ENCODE assay signal across 8 cellular contexts in genomic region chr12:47758834-47759690, GRCh38. TPM values are rescaled to one million over a fixed set of nuclear protein-coding genes. Genes with fewer than 3 reads are reported as not detected.
DNase-seq lines count a peak whose midpoint lies in the region; ATAC-seq and TF ChIP-seq lines count a peak whose summit lies in the region.

A gene with protein sequence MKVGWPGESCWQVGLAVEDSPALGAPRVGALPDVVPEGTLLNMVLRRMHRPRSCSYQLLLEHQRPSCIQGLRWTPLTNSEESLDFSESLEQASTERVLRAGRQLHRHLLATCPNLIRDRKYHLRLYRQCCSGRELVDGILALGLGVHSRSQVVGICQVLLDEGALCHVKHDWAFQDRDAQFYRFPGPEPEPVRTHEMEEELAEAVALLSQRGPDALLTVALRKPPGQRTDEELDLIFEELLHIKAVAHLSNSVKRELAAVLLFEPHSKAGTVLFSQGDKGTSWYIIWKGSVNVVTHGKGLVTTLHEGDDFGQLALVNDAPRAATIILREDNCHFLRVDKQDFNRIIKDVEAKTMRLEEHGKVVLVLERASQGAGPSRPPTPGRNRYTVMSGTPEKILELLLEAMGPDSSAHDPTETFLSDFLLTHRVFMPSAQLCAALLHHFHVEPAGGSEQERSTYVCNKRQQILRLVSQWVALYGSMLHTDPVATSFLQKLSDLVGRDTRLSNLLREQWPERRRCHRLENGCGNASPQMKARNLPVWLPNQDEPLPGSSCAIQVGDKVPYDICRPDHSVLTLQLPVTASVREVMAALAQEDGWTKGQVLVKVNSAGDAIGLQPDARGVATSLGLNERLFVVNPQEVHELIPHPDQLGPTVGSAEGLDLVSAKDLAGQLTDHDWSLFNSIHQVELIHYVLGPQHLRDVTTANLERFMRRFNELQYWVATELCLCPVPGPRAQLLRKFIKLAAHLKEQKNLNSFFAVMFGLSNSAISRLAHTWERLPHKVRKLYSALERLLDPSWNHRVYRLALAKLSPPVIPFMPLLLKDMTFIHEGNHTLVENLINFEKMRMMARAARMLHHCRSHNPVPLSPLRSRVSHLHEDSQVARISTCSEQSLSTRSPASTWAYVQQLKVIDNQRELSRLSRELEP (minus strand): TSS chr12:47758880. CDS start chr12:47758556, 324 bp downstream.

- H3K27me3 Mint-ChIP-seq in activated CD4-positive, alpha-beta memory T cell treated with anti-CD3 and anti-CD28 coated beads for 36 hours = no peaks in the 10 kb centered on the region

- peak within 1 kb of the TSS; percentile 84 for H3K27ac ChIP-seq in lower lobe of right lung

- H3K27me3 ChIP-seq in lower lobe of right lung (ENCODE audit: low read depth) = no peaks in the 10 kb centered on the region

- H3K4me3 Mint-ChIP-seq in activated CD4-positive, alpha-beta memory T cell treated with anti-CD3 and anti-CD28 coated beads for 36 hours = peak within 1 kb of the TSS; percentile 68

- no peak within 1 kb of the TSS for H3K27ac Mint-ChIP-seq in activated CD4-positive, alpha-beta memory T cell treated with anti-CD3 and anti-CD28 coated beads for 36 hours

- peak; percentile 95 for DNase-seq in 8988T
- peak; percentile 88 for DNase-seq in GM13976 (ENCODE audit: low spot score)
- peak; percentile 24 for DNase-seq in NCI-H446 treated with DMSO at 0.1 percent for 48 hours (lab: John Stamatoyannopoulos, UW)
- DNase-seq in activated CD4-positive, alpha-beta memory T cell treated with anti-CD3 and anti-CD28 coated beads for 36 hours = peak; percentile 86
- DNase-seq in effector CD4-positive, alpha-beta T cell = peak; percentile 62
- DNase-seq in lower lobe of right lung = peak; percentile 90
- peak; percentile 46 to 72 (median 47) for DNase-seq in stimulated activated CD4-positive, alpha-beta T cell treated with anti-CD3 and anti-CD28 coated beads, TNF-alpha, amount 100 ng/mL, for 24 hours (ENCODE audit: low read depth in 3 of 3)

- CTCF ChIA-PET in activated CD4-positive, alpha-beta memory T cell treated with anti-CD3 and anti-CD28 coated beads for 36 hours (lab: Charles Lee) = interaction anchor here (0.9 to 14.4 kb wide), 13 partner anchors 9 to 127 kb away, joined by 3 to 361 read pairs (median 6); partner anchors contain the start of genes RPAP3 and SLC48A1

- POLR2A ChIA-PET in activated CD4-positive, alpha-beta memory T cell treated with anti-CD3 and anti-CD28 coated beads for 36 hours (lab: Charles Lee) = interaction anchor here (1.0 to 1.1 kb wide), 2 partner anchors 18 to 74 kb away, joined by 3 to 4 read pairs; no protein-coding TSS in a partner anchor

- H3K36me3 ChIP-seq in lower lobe of right lung = no peaks in the 10 kb centered on the region

- in situ Hi-C loops in GM13976 (cut with MboI; ENCODE audit: low sequenced_read_pairs, unreplicated experiment) = no loop called here

- H3K4me3 ChIP-seq in lower lobe of right lung = peak within 1 kb of the TSS; percentile 68

- H3K4me1 ChIP-seq in lower lobe of right lung = peaks cover 47% of the 10 kb centered on the region

- H3K9me3 Mint-ChIP-seq in activated CD4-positive, alpha-beta memory T cell treated with anti-CD3 and anti-CD28 coated beads for 36 hours = no peaks in the 10 kb centered on the region

- ATAC-seq in HG03064 (IDR thresholded peaks at IDR 0.05; ENCODE audit: low read depth, unreplicated experiment) (peak; percentile 59), lower lobe of right lung (peak; percentile 92 to 93)

- H3K4me1 Mint-ChIP-seq in activated CD4-positive, alpha-beta memory T cell treated with anti-CD3 and anti-CD28 coated beads for 36 hours (ENCODE audit: low read depth) = peaks cover 46% of the 10 kb centered on the region

- peak; percentile 52 for TF ChIP-seq CTCF in GM13976 (IDR thresholded peaks at IDR 0.05; ENCODE audit: borderline replicate concordance, control extremely low read depth, extremely low read depth, insufficient read depth, missing control alignments)
- TF ChIP-seq CTCF in lower lobe of right lung (IDR thresholded peaks at IDR 0.05) = peak; percentile 54

- no peaks in the 10 kb centered on the region for H3K9me3 ChIP-seq in lower lobe of right lung

- H3K36me3 Mint-ChIP-seq in activated CD4-positive, alpha-beta memory T cell treated with anti-CD3 and anti-CD28 coated beads for 36 hours = no peaks in the 10 kb centered on the region

- intact Hi-C loops in activated CD4-positive, alpha-beta memory T cell treated with anti-CD3 and anti-CD28 coated beads for 36 hours (cut with micrococcal nuclease) = loop anchor here (5.0 kb wide), 1 partner anchor 78 kb away; no protein-coding TSS in a partner anchor
- intact Hi-C loops in lower lobe of right lung (cut with DNase I) = no loop called here

RNA-seq across cellular contexts. Expression of the gene that starts here (rescaled TPM):
- total RNA-seq in activated CD4-positive, alpha-beta memory T cell treated with anti-CD3 and anti-CD28 coated beads for 36 hours = 1 to 10 TPM; 2.1 to 2.5 TPM
- 44.5 TPM for total RNA-seq in lower lobe of right lung

Comparison
In these comparisons a context has a peak if more than half of its experiments do, and no peak if none do; other contexts are left out.
1. Peak in every context shown above with its lines: DNase-seq, ATAC-seq, H3K4me3 ChIP-seq and H3K27ac ChIP-seq.
2. RNA of the gene that starts here (total RNA-seq): 44.5 TPM in lower lobe of right lung (single experiment); 2.1 to 2.5 TPM in activated CD4-positive, alpha-beta memory T cell treated with anti-CD3 and anti-CD28 coated beads for 36 hours; every median in the first group is over 10 times any median in the second.
3. DNase-seq: peak in every context shown above with its lines; median percentile 95 in 8988T; 90 in lower lobe of right lung; 88 in GM13976; 86 in activated CD4-positive, alpha-beta memory T cell treated with anti-CD3 and anti-CD28 coated beads for 36 hours; 62 in effector CD4-positive, alpha-beta T cell; 47 in stimulated activated CD4-positive, alpha-beta T cell treated with anti-CD3 and anti-CD28 coated beads, TNF-alpha, amount 100 ng/mL, for 24 hours; 24 in NCI-H446 treated with DMSO at 0.1 percent for 48 hours.